21 cellular contexts compared by ENCODE assay signal in the genomic region with DNA sequence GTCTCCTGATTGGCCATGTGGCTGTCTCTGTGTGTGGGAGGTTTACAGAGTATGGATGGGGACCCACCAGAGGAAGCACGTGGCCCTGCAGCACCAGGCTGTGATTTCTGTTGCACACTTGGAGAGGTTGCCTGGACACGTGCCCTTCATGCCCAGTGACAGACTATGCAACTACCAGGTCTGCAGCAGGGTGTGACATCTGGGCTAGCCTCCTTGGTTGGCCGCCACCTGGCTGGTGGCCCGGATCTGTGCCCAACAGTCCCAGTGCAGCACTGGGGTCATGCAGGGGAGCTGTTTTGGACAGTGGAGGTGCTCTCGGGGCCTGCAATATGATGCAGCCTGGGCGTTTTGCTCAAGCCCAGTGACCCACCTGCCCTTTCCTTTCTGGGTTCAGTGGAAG.
"Had no signal": no experiment of that assay in that cellular context is flagged by ENCODE, and none has a peak within 500 bp of the region (broad histone marks: within the 10 kb centered on the region; RNA-seq: fewer than 3 reads in every experiment).

No MANE protein-coding gene starts in this region.

- H3K36me3 ChIP-seq: esophagus squamous epithelium, neutrophil, pancreas, sigmoid colon, tibial nerve, upper lobe of right lung, uterus had no signal

- H3K27me3 ChIP-seq: esophagus squamous epithelium, neutrophil, pancreas, sigmoid colon, testis, tibial nerve, upper lobe of right lung, uterus had no signal

- ATAC-seq: effector memory CD8-positive, alpha-beta T cell; natural killer cell; pancreas; stimulated activated memory B cell treated with anti-CD40 and anti-IgM and Interleukin-4, amounts not matched to agents 10 μg/mL and 1 μg/mL and 100 μg/mL, for 72 hours; stimulated activated naive CD8-positive, alpha-beta T cell treated with anti-CD3 and anti-CD28 coated beads, Interleukin-15, Interleukin-2, amounts not matched to agents 100 U/mL and 50 U/mL, for 24 hours; upper lobe of right lung had no signal

- H3K4me1 ChIP-seq: esophagus squamous epithelium, pancreas, sigmoid colon, testis, tibial nerve, upper lobe of right lung, uterus had no signal

- H3K4me3 ChIP-seq: esophagus squamous epithelium, lung, pancreas, sigmoid colon, testis, tibial nerve, upper lobe of right lung, uterus had no signal

- H3K9me3 ChIP-seq: neutrophil, pancreas, testis, upper lobe of right lung, uterus had no signal

- DNase-seq: central memory CD4-positive, alpha-beta T cell; cortex of kidney; effector memory CD8-positive, alpha-beta T cell; erythroblast; esophagus squamous epithelium; foreskin melanocyte; glutamatergic neuron; kidney; natural killer cell; pancreas; sigmoid colon; stimulated activated CD4-positive, alpha-beta T cell treated with anti-CD3 and anti-CD28 coated beads, Interleukin-2, amount 100 ng/mL, for 24 hours; stimulated activated CD4-positive, alpha-beta T cell treated with anti-CD3 and anti-CD28 coated beads, Interleukin-4, amount 100 ng/mL, for 24 hours; stimulated activated naive CD8-positive, alpha-beta T cell treated with anti-CD3 and anti-CD28 coated beads, Interleukin-15, Interleukin-2, amounts not matched to agents 100 U/mL and 50 U/mL, for 24 hours; testis; upper lobe of right lung; uterus had no signal

- H3K27ac ChIP-seq: esophagus squamous epithelium, neutrophil, pancreas, sigmoid colon, testis, tibial nerve, upper lobe of right lung, uterus had no signal
